ENCODE assay signal across 11 cellular contexts in the genomic region with DNA sequence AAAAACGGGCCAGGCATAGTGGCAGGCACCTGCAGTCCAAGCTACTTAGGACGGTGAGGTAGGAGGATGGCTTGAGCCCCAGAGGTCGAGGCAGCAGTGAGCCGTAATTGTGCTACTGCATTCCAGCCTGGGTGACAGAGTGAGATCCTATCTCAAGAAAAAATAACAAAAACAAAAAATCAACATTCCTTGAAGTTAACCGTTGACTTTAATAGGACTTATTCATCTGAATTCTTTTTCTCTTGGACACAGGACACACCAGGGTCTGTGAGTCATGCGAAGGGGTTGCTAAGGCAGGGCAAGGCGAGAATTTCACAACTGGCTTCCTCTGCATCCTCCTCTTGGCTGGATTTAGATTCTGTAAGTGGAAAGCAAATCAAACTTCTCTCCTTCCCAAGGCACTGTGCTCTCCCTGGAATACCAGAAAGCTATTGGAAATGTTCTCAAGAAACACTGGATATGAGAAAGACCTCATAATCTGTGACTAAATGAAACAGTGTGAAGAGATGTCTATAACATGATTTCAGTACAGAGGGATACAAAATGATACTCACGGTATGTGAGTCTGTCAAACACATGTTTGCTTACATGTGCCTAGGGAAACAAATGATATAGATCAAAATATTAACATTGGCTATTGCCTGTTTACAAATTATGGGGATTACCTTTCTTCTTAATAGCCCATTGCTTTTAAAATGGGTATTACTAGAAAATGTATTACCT.
DNase-seq lines count a peak whose midpoint lies in the region; ATAC-seq and TF ChIP-seq lines count a peak whose summit lies in the region.
"Had no signal": no experiment of that assay in that cellular context is flagged by ENCODE, and none has a peak within 500 bp of the region (broad histone marks: within the 10 kb centered on the region; RNA-seq: fewer than 3 reads in every experiment).

No MANE protein-coding gene starts in this region.

- peak overlapping the region; percentile 22; the same call in 1 of the 2 replicates for H3K27ac ChIP-seq in HEK293 (ENCODE audit: extremely low read depth, low read depth, low read length)
- peak overlapping the region in 1 of 3 donors; percentile 11 for H3K27ac ChIP-seq in thyroid gland
- H3K27ac ChIP-seq in caudate nucleus (ENCODE audit: low read depth, low read length), result no peak overlapping the region

- TF ChIP-seq CTCF in HEK293 (tag by site-specific recombination; IDR thresholded peaks at IDR 0.05) (no peak), thyroid gland (IDR thresholded peaks at IDR 0.05) (no peak)

- 27 to 28% methylated on average over 8 of the region's 8 CpGs for WGBS in thyroid gland, 2 donors

- TF ChIP-seq POLR2A in thyroid gland (IDR thresholded peaks at IDR 0.05), result no peak

- CTCF ChIA-PET in HEK293 (lab: Yijun Ruan, JAX), result interaction anchor here (0.7 kb wide), 1 partner anchor 463 kb away, joined by 3 read pairs; no protein-coding TSS in a partner anchor

- peak; percentile 87 for DNase-seq in RPMI7951 (ENCODE audit: low read depth)
- DNase-seq in fibroblast of the conjunctiva (ENCODE audit: low read depth), result peak; percentile 84
- DNase-seq in thyroid gland, result peak; percentile 54 to 64
- no peak for DNase-seq in 8988T
- no peak for DNase-seq in caudate nucleus (lab: John Stamatoyannopoulos, UW)
- DNase-seq: activated CD4-positive, CD25-positive, alpha-beta regulatory T cell treated with anti-CD3 and anti-CD28 coated beads, Interleukin-2, amount 50 U/mL, for 72 hours; amygdala; NCI-H82; stimulated activated naive CD8-positive, alpha-beta T cell treated with anti-CD3 and anti-CD28 coated beads, Interleukin-15, amount 100 ng/mL, for 72 hours had no signal

- POLR2A ChIA-PET in HEK293 (lab: Yijun Ruan, JAX), result interaction anchor here (0.6 kb wide), 1 partner anchor 58 kb away, joined by 5 read pairs; no protein-coding TSS in a partner anchor

- H3K4me1 ChIP-seq in HEK293 (ENCODE audit: control insufficient read depth, insufficient read depth, low read length) (peaks cover 13% of the 10 kb centered on the region), thyroid gland (peaks cover 0 to 20% of the 10 kb centered on the region in 2 donors)

- H3K9me3 ChIP-seq in HEK293 (ENCODE audit: control insufficient read depth, insufficient read depth, low read depth, low read length), result no peaks in the 10 kb centered on the region
- H3K9me3 ChIP-seq in thyroid gland, result no peaks in the 10 kb centered on the region

- intact Hi-C loops in thyroid gland (cut with DNase I), result no loop called here

- H3K36me3 ChIP-seq in HEK293 (ENCODE audit: control insufficient read depth in 2 of 2, insufficient read depth in 1 of 2, low read length in 2 of 2) (no peaks in the 10 kb centered on the region), thyroid gland (no peaks in the 10 kb centered on the region)

- H3K4me3 ChIP-seq in HEK293 (ENCODE audit: low read depth, low read length), result no peak overlapping the region
- H3K4me3 ChIP-seq in thyroid gland (replicated peaks in 1 of 3), result no peak overlapping the region

- ATAC-seq in GM18502 (IDR thresholded peaks at IDR 0.05; ENCODE audit: poor library complexity, unreplicated experiment), result no peak
- ATAC-seq: stimulated activated naive CD8-positive, alpha-beta T cell treated with anti-CD3 and anti-CD28 coated beads, Interleukin-15, amount 100 ng/mL, for 72 hours had no signal

- no peaks in the 10 kb centered on the region for H3K27me3 ChIP-seq in thyroid gland

TF ChIP-seq in HEK293, 187 proteins besides CTCF, POLR2A, EP300 and RAD21:
- TF ChIP-seq REPIN1 (tag by site-specific recombination; IDR thresholded peaks at IDR 0.05; ENCODE audit: low read depth), result no peak
- peak; percentile 58; the same call in 1 of the 2 replicates for TF ChIP-seq TCF7L2 (IDR thresholded peaks at IDR 0.05; ENCODE audit: borderline replicate concordance, low read depth, low read length)
- TF ChIP-seq ZNF302 (tag by site-specific recombination; IDR thresholded peaks at IDR 0.05; ENCODE audit: low read depth), result no peak
- TF ChIP-seq GLI2 (tag by site-specific recombination; IDR thresholded peaks at IDR 0.05; ENCODE audit: borderline replicate concordance, low read depth), result no peak
- 0 out of 2 replicates have a peak, but pooled peaks have one; percentile 26 for TF ChIP-seq ZBTB48 (tag by site-specific recombination; IDR thresholded peaks at IDR 0.05)
- TF ChIP-seq ZNF664 (tag by site-specific recombination; IDR thresholded peaks at IDR 0.05), result peak; percentile 49; the same call in 1 of the 2 replicates
- peak; percentile 65 for TF ChIP-seq OSR2 (tag by site-specific recombination; IDR thresholded peaks at IDR 0.05)
- TF ChIP-seq, protein P1, sequence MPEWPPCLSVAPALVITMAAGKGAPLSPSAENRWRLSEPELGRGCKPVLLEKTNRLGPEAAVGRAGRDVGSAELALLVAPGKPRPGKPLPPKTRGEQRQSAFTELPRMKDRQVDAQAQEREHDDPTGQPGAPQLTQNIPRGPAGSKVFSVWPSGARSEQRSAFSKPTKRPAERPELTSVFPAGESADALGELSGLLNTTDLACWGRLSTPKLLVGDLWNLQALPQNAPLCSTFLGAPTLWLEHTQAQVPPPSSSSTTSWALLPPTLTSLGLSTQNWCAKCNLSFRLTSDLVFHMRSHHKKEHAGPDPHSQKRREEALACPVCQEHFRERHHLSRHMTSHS (tag by site-specific recombination; IDR thresholded peaks at IDR 0.05), result no peak
- TF ChIP-seq ZNF335 (tag by site-specific recombination; conservative IDR thresholded peaks at IDR 0.05), result peak; percentile 43
- TF ChIP-seq, protein P2, sequence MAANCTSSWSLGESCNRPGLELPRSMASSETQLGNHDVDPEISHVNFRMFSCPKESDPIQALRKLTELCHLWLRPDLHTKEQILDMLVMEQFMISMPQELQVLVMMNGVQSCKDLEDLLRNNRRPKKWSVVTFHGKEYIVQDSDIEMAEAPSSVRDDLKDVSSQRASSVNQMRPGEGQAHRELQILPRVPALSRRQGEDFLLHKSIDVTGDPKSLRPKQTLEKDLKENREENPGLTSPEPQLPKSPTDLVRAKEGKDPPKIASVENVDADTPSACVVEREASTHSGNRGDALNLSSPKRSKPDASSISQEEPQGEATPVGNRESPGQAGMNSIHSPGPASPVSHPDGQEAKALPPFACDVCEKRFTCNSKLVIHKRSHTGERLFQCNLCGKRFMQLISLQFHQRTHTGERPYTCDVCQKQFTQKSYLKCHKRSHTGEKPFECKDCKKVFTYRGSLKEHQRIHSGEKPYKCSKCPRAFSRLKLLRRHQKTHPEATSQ (tag by site-specific recombination; IDR thresholded peaks at IDR 0.05), result no peak
- TF ChIP-seq, protein P3, sequence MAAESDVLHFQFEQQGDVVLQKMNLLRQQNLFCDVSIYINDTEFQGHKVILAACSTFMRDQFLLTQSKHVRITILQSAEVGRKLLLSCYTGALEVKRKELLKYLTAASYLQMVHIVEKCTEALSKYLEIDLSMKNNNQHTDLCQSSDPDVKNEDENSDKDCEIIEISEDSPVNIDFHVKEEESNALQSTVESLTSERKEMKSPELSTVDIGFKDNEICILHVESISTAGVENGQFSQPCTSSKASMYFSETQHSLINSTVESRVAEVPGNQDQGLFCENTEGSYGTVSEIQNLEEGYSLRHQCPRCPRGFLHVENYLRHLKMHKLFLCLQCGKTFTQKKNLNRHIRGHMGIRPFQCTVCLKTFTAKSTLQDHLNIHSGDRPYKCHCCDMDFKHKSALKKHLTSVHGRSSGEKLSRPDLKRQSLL (tag by site-specific recombination; IDR thresholded peaks at IDR 0.05), result no peak
- TF ChIP-seq SP7 (tag by site-specific recombination; IDR thresholded peaks at IDR 0.05), result 0 out of 2 replicates have a peak, but pooled peaks have one; percentile 25
- no peak for TF ChIP-seq ZNF645 (tag by site-specific recombination; IDR thresholded peaks at IDR 0.05)
- no peak for TF ChIP-seq ZNF121 (tag by site-specific recombination; IDR thresholded peaks at IDR 0.05)
- TF ChIP-seq ZNF366 (tag by site-specific recombination; conservative IDR thresholded peaks at IDR 0.05), result 0 out of 2 replicates have a peak, but pooled peaks have one; percentile 17

Comparison
In these comparisons a context has a peak if more than half of its experiments do, and no peak if none do; other contexts are left out.
1. DNase-seq: peak in RPMI7951 (single experiment), fibroblast of the conjunctiva (single experiment) and thyroid gland (2 of 2); none in 8988T (single experiment) and caudate nucleus (0 of 61).